In the genomic region with DNA sequence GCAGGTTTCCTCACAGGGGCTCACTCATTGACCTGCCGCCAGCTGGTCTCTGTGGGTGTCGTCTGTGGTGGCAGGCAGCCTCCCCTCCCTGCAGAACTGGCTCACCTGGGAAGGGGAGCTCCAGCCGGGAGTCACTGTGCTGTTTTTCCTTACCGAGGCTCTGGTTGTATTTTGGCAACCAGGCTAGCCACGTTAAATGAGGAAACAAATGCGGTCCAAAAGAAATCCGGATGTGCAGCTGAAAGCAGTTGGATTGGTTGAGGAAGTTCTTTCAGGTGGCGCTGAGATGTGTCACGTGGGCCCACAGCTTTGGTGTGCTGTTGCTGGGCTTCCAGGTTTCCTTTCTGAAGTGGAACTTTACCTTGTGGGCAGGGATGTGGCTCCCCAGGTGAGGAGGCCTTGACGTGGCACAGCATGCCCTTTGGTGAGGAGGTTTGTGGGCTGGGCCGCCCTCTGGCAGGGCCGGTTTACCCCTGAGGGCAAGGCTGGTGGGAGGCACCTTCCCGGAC, we compare ENCODE assay signal across 9 cellular contexts. TPM values are rescaled to one million over a fixed set of nuclear protein-coding genes. Genes with fewer than 3 reads are reported as not detected.
DNase-seq lines count a peak whose midpoint lies in the region; TF ChIP-seq lines count a peak whose summit lies in the region.
"Had no signal": no experiment of that assay in that cellular context is flagged by ENCODE, and none has a peak within 500 bp of the region (broad histone marks: within the 10 kb centered on the region; RNA-seq: fewer than 3 reads in every experiment).

No MANE protein-coding gene starts in this region.

- H3K9me3 ChIP-seq in spleen (no peaks in the 10 kb centered on the region), Caco-2 (no peaks in the 10 kb centered on the region)

- no peaks in the 10 kb centered on the region for H3K36me3 Mint-ChIP-seq in Caco-2 (ENCODE audit: insufficient read depth, unreplicated experiment)

- in situ Hi-C loops in T47D (cut with HindIII; ENCODE audit: low pct_unique_long_range_greater_than_20kb, low sequenced_read_pairs), result no loop called here

- no peaks in the 10 kb centered on the region for H3K4me1 Mint-ChIP-seq in Caco-2 (ENCODE audit: low read depth, unreplicated experiment)

- peak; percentile 29 for DNase-seq in activated CD4-positive, alpha-beta T cell treated with anti-CD3 and anti-CD28 coated beads for 48 hours
- DNase-seq in activated CD4-positive, alpha-beta T cell treated with anti-CD3 and anti-CD28 coated beads for 1 hour, result no peak
- peak; percentile 59 for DNase-seq in NCI-H510A treated with DMSO at 0.1 percent for 48 hours (lab: John Stamatoyannopoulos, UW)
- DNase-seq in T47D (ENCODE audit: low read depth in 1 of 2, low spot score in 1 of 2), result peak; percentile 68 to 89
- DNase-seq in spleen, result peak; percentile 87
- DNase-seq in retina, result no peak
- DNase-seq in NCI-H1930 (lab: John Stamatoyannopoulos, UW), result no peak
- no peak for DNase-seq in Caco-2

- no TSS peak for BruUV-seq in Caco-2 (replicated peaks; lab: Mats Ljungman, UMichigan)

- H3K4me3 ChIP-seq in spleen, result peak overlapping the region in 1 of 8 donors; percentile 41
- no peak overlapping the region for H3K4me3 ChIP-seq in Caco-2 (ENCODE audit: low read depth, low read length)
- H3K4me3 ChIP-seq: K562 had no signal

- 38 to 57% (median 42%) methylated on average over 10 to 13 of the region's 13 CpGs for WGBS in spleen, 5 donors

- POLR2A ChIA-PET in Caco-2 (lab: Charles Lee), result no interaction called here

- H3K27ac ChIP-seq in spleen, result peak overlapping the region in 4 of 8 donors; percentile 24 to 40 (median 38)

- CTCF ChIA-PET in Caco-2 (lab: Charles Lee), result no interaction called here

- peaks cover 0 to 29% (median 0%) of the 10 kb centered on the region in 6 donors for H3K36me3 ChIP-seq in spleen
- H3K36me3 ChIP-seq in Caco-2 (ENCODE audit: control insufficient read depth, insufficient read depth, low read length), result no peaks in the 10 kb centered on the region

- H3K27me3 ChIP-seq in spleen (replicated peaks in 1 of 7) (no peaks in the 10 kb centered on the region), Caco-2 (replicated peaks; ENCODE audit: control insufficient read depth, insufficient read depth, low read length) (no peaks in the 10 kb centered on the region)

- H3K27ac Mint-ChIP-seq in Caco-2 (ENCODE audit: unreplicated experiment), result no peak overlapping the region

- no peaks in the 10 kb centered on the region for H3K9me3 Mint-ChIP-seq in Caco-2 (ENCODE audit: unreplicated experiment)

- H3K27me3 Mint-ChIP-seq in Caco-2 (ENCODE audit: insufficient read depth, unreplicated experiment), result no peaks in the 10 kb centered on the region

- no peak overlapping the region for H3K4me3 Mint-ChIP-seq in Caco-2 (ENCODE audit: unreplicated experiment)

- no peak for TF ChIP-seq POLR2A in spleen (IDR thresholded peaks at IDR 0.05)

- intact Hi-C loops in spleen (cut with DNase I; ENCODE audit: low total_unique reads), result no loop called here
- intact Hi-C loops in Caco-2 (cut with micrococcal nuclease; ENCODE audit: unreplicated experiment), result no loop called here

- H3K4me1 ChIP-seq in spleen (peaks cover 0 to 37% (median 12%) of the 10 kb centered on the region in 6 donors), Caco-2 (no peaks in the 10 kb centered on the region)

- TF ChIP-seq CTCF in spleen (IDR thresholded peaks at IDR 0.05 in 8 of 11, conservative IDR thresholded peaks at IDR 0.05 in 3 of 11) (no peak), Caco-2 (IDR thresholded peaks at IDR 0.05; ENCODE audit: insufficient read depth in 1 of 2, low read depth in 1 of 2, low read length in 1 of 2, severe bottlenecking in 1 of 2, unreplicated experiment in 1 of 2) (no peak)

RNA-seq across cellular contexts. Expression of a gene that starts 14.2 kb away (rescaled TPM):
- total RNA-seq in spleen (10 to 100 TPM; 11.8 to 36.6 (median 17.0) TPM), Caco-2 (2022) (2.2 and 2.3 TPM in 2 replicates)
- 1 to 10 TPM; 6.3 to 7.4 (median 6.5) TPM for polyA plus RNA-seq in spleen

Comparison
In these comparisons a context has a peak if more than half of its experiments do, and no peak if none do; other contexts are left out.
1. DNase-seq: peak in activated CD4-positive, alpha-beta T cell treated with anti-CD3 and anti-CD28 coated beads for 48 hours (single experiment), NCI-H510A treated with DMSO at 0.1 percent for 48 hours (single experiment), T47D (2 of 2) and spleen (single experiment); none in activated CD4-positive, alpha-beta T cell treated with anti-CD3 and anti-CD28 coated beads for 1 hour (single experiment), retina (single experiment), NCI-H1930 (0 of 2) and Caco-2 (0 of 2).